In genomic region chr5:73540192-73540591, GRCh38 we compare ENCODE assay signal across 13 cellular contexts. TPM values are rescaled to one million over a fixed set of nuclear protein-coding genes. Genes with fewer than 3 reads are reported as not detected.
DNase-seq lines count a peak whose midpoint lies in the region; ATAC-seq and TF ChIP-seq lines count a peak whose summit lies in the region.
"Had no signal": no experiment of that assay in that cellular context is flagged by ENCODE, and none has a peak within 500 bp of the region (broad histone marks: within the 10 kb centered on the region; RNA-seq: fewer than 3 reads in every experiment).

No MANE protein-coding gene starts in this region.

- H3K4me1 Mint-ChIP-seq in HFFc6 (ENCODE audit: low read depth): peaks cover 34% of the 10 kb centered on the region
- no peaks in the 10 kb centered on the region for H3K4me1 Mint-ChIP-seq in activated T-helper 17 cell treated with anti-CD3 and anti-CD28 coated beads, Interleukin-2, amount 50 U/mL, for 72 hours
- H3K4me1 Mint-ChIP-seq: brain had no signal

- DNase-seq in AG10803 (ENCODE audit: low read depth) (peak; percentile 63), HFFc6 (peak; percentile 87), hepatic stellate cell (ENCODE audit: low spot score) (peak; percentile 46), NCI-H526 treated with DMSO at 0.1 percent for 48 hours (lab: John Stamatoyannopoulos, UW) (no peak), head of caudate nucleus (no peak), GF-D8 (lab: John Stamatoyannopoulos, UW) (no peak)
- DNase-seq: C1 segment of cervical spinal cord; foreskin melanocyte; left lung; stimulated activated CD4-positive, alpha-beta T cell treated with anti-CD3 and anti-CD28 coated beads, Interleukin-2, amount 100 ng/mL, for 48 hours had no signal

- peaks cover 5% of the 10 kb centered on the region; the same call in 1 of the 2 replicates for H3K27me3 Mint-ChIP-seq in HFFc6 (ENCODE audit: insufficient read depth)
- peaks cover 39% of the 10 kb centered on the region for H3K27me3 Mint-ChIP-seq in activated T-helper 17 cell treated with anti-CD3 and anti-CD28 coated beads, Interleukin-2, amount 50 U/mL, for 72 hours

- no peak overlapping the region for H3K27ac Mint-ChIP-seq in HFFc6
- H3K27ac Mint-ChIP-seq in activated T-helper 17 cell treated with anti-CD3 and anti-CD28 coated beads, Interleukin-2, amount 50 U/mL, for 72 hours: no peak overlapping the region
- H3K27ac Mint-ChIP-seq: brain had no signal

- TF ChIP-seq CTCF in AG10803 (conservative IDR thresholded peaks at IDR 0.05; ENCODE audit: low read length) (no peak), HFFc6 (IDR thresholded peaks at IDR 0.05) (no peak)

- peak; percentile 46 for ATAC-seq in activated T-helper 17 cell treated with anti-CD3 and anti-CD28 coated beads, Interleukin-2, amount 50 U/mL, for 72 hours (replicated peaks)
- no peak for ATAC-seq in HG03457 (IDR thresholded peaks at IDR 0.05; ENCODE audit: unreplicated experiment)
- ATAC-seq: left lung had no signal

- no peak overlapping the region for H3K4me3 ChIP-seq in AG10803 (ENCODE audit: low read length)
- H3K4me3 ChIP-seq: left lung had no signal

- no peak overlapping the region for H3K4me3 Mint-ChIP-seq in HFFc6
- no peak overlapping the region for H3K4me3 Mint-ChIP-seq in activated T-helper 17 cell treated with anti-CD3 and anti-CD28 coated beads, Interleukin-2, amount 50 U/mL, for 72 hours
- H3K4me3 Mint-ChIP-seq: brain had no signal

- peaks cover 2% of the 10 kb centered on the region; the same call in 1 of the 2 replicates for H3K9me3 Mint-ChIP-seq in HFFc6
- no peaks in the 10 kb centered on the region for H3K9me3 Mint-ChIP-seq in activated T-helper 17 cell treated with anti-CD3 and anti-CD28 coated beads, Interleukin-2, amount 50 U/mL, for 72 hours

- peaks cover 4% of the 10 kb centered on the region; the same call in 1 of the 2 replicates for H3K36me3 Mint-ChIP-seq in HFFc6 (ENCODE audit: low read depth)
- no peaks in the 10 kb centered on the region for H3K36me3 Mint-ChIP-seq in activated T-helper 17 cell treated with anti-CD3 and anti-CD28 coated beads, Interleukin-2, amount 50 U/mL, for 72 hours (ENCODE audit: low read depth)
- H3K36me3 Mint-ChIP-seq: brain had no signal

- intact Hi-C loops in head of caudate nucleus (cut with DNase I): no loop called here

RNA-seq across cellular contexts. Expression of gene ANKRA2, which starts 25.2 kb away (rescaled TPM):
- total RNA-seq in HFFc6 (2021; fragmentation: NEBNext Ultra II Directional; extraction: Animal tissue kit (Norgen Biotek cat#: 25700)): 10 to 100 TPM; 12.5 to 15.1 (median 13.7) TPM
- 10 to 100 TPM; 15.0 to 35.7 TPM for total RNA-seq in activated T-helper 17 cell treated with anti-CD3 and anti-CD28 coated beads, Interleukin-2, amount 50 U/mL, for 72 hours

RNA-seq across cellular contexts. Expression of gene UTP15, which starts 25.4 kb away (rescaled TPM):
- 10 to 100 TPM; 20.2 to 25.6 (median 24.6) TPM for total RNA-seq in HFFc6 (2021; fragmentation: NEBNext Ultra II Directional; extraction: Animal tissue kit (Norgen Biotek cat#: 25700))
- 10 to 100 TPM; 18.7 to 42.5 TPM for total RNA-seq in activated T-helper 17 cell treated with anti-CD3 and anti-CD28 coated beads, Interleukin-2, amount 50 U/mL, for 72 hours

RNA-seq across cellular contexts. Expression of gene BTF3, which starts 42.0 kb away (rescaled TPM):
- 100 to 1,000 TPM; 637 to 736 (median 692) TPM for total RNA-seq in HFFc6 (2021; fragmentation: NEBNext Ultra II Directional; extraction: Animal tissue kit (Norgen Biotek cat#: 25700))
- total RNA-seq in activated T-helper 17 cell treated with anti-CD3 and anti-CD28 coated beads, Interleukin-2, amount 50 U/mL, for 72 hours: 100 to 1,000 TPM; 887 to 907 TPM

Comparison
In these comparisons a context has a peak if more than half of its experiments do, and no peak if none do; other contexts are left out.
1. DNase-seq: peak in AG10803 (single experiment), HFFc6 (single experiment) and hepatic stellate cell (single experiment); none in NCI-H526 treated with DMSO at 0.1 percent for 48 hours (single experiment), head of caudate nucleus (0 of 42) and GF-D8 (single experiment).